Comparison of ENCODE assay signal across 15 cellular contexts in genomic region chr12:45220961-45221360, GRCh38. TPM values are rescaled to one million over a fixed set of nuclear protein-coding genes. Genes with fewer than 3 reads are reported as not detected.
DNase-seq lines count a peak whose midpoint lies in the region; ATAC-seq and TF ChIP-seq lines count a peak whose summit lies in the region.
"Had no signal": no experiment of that assay in that cellular context is flagged by ENCODE, and none has a peak within 500 bp of the region (broad histone marks: within the 10 kb centered on the region; RNA-seq: fewer than 3 reads in every experiment).

No MANE protein-coding gene starts in this region.

- H3K9me3 Mint-ChIP-seq in Calu3 (ENCODE audit: low read depth, unreplicated experiment) = no peaks in the 10 kb centered on the region
- H3K9me3 Mint-ChIP-seq in stimulated activated effector memory CD8-positive, alpha-beta T cell treated with anti-CD3 and anti-CD28 coated beads, Interleukin-12 subunit alpha, Interleukin-12 subunit beta, amount 100 ng/mL, for 72 hours = no peaks in the 10 kb centered on the region
- H3K9me3 Mint-ChIP-seq: CD14-positive monocyte had no signal

- ATAC-seq in stimulated activated effector memory CD8-positive, alpha-beta T cell treated with anti-CD3 and anti-CD28 coated beads, Interleukin-12 subunit alpha, Interleukin-12 subunit beta, amount 100 ng/mL, for 72 hours = no peak
- ATAC-seq in GM21619 (IDR thresholded peaks at IDR 0.05; ENCODE audit: unreplicated experiment) = no peak
- ATAC-seq: A549 had no signal

- TF ChIP-seq CTCF in Calu3 (IDR thresholded peaks at IDR 0.05; ENCODE audit: unreplicated experiment) (no peak), PC-9 (conservative IDR thresholded peaks at IDR 0.05) (no peak), sigmoid colon (IDR thresholded peaks at IDR 0.05) (no peak)

- intact Hi-C loops in Calu3 (cut with micrococcal nuclease; ENCODE audit: unreplicated experiment) (no loop called here), PC-9 (cut with micrococcal nuclease; ENCODE audit: unreplicated experiment) (no loop called here), sigmoid colon (cut with DNase I) (loop anchor here (10.0 kb wide), 1 partner anchor 1154 kb away; the partner anchor contains the start of gene SLC38A2)

- H3K4me3 ChIP-seq in PC-9 (peak overlapping the region; percentile 39; the same call in 1 of the 2 replicates), sigmoid colon (no peak overlapping the region)
- H3K4me3 ChIP-seq: A549, MG63 had no signal

- CTCF ChIA-PET in Calu3 (lab: Charles Lee) = interaction anchor here (1.5 kb wide), 1 partner anchor 39 kb away, joined by 3 read pairs; no protein-coding TSS in a partner anchor
- CTCF ChIA-PET in PC-9 (lab: Charles Lee) = no interaction called here

- peaks cover 40% of the 10 kb centered on the region for H3F3A ChIP-seq in PC-9 (ENCODE audit: insufficient read depth, low read depth)

- peak overlapping the region; percentile 83 for H3K4me2 ChIP-seq in PC-9

- peaks cover 100% of the 10 kb centered on the region for H3K79me2 ChIP-seq in PC-9 (ENCODE audit: low read depth)

- BruUV-seq in Calu3 (replicated peaks; lab: Mats Ljungman, UMichigan) (no TSS peak), PC-9 (replicated peaks; lab: Mats Ljungman, UMichigan) (no TSS peak)

- H3K27ac ChIP-seq in PC-9 (peak overlapping the region; percentile 93), epithelial cell of prostate (peak overlapping the region; percentile 58), sigmoid colon (peak overlapping the region; percentile 7 to 94 (median 74))

- H2AFZ ChIP-seq in PC-9 = no peak overlapping the region

- H3K27ac Mint-ChIP-seq in Calu3 (ENCODE audit: unreplicated experiment) = peak overlapping the region; percentile 22
- no peak overlapping the region for H3K27ac Mint-ChIP-seq in stimulated activated effector memory CD8-positive, alpha-beta T cell treated with anti-CD3 and anti-CD28 coated beads, Interleukin-12 subunit alpha, Interleukin-12 subunit beta, amount 100 ng/mL, for 72 hours

- H3K4me1 ChIP-seq in PC-9 (replicated peaks; ENCODE audit: insufficient read depth) (peaks cover 43% of the 10 kb centered on the region), sigmoid colon (peaks cover 0 to 74% (median 61%) of the 10 kb centered on the region in 4 donors)

- no peak for TF ChIP-seq EP300 in sigmoid colon (IDR thresholded peaks at IDR 0.05)

- DNase-seq in Calu3 (no peak), PC-9 (no peak), epithelial cell of prostate (ENCODE audit: low read depth, low spot score) (no peak), sigmoid colon (no peak), NCI-H524 treated with DMSO at 0.1 percent for 48 hours (lab: John Stamatoyannopoulos, UW) (no peak)
- no peak for DNase-seq in stimulated activated effector memory CD8-positive, alpha-beta T cell treated with anti-CD3 and anti-CD28 coated beads, Interleukin-12 subunit alpha, Interleukin-12 subunit beta, amount 100 ng/mL, for 72 hours (ENCODE audit: low spot score in 2 of 2)
- DNase-seq: KG1, MG63, NCI-H1092 treated with DMSO at 0.1 percent for 48 hours, NCI-H1694, NCI-H446 treated with DMSO at 0.1 percent for 48 hours, RPMI8226 had no signal

- TF ChIP-seq POLR2A in sigmoid colon (IDR thresholded peaks at IDR 0.05) = no peak

- no peaks in the 10 kb centered on the region for H4K20me1 ChIP-seq in PC-9 (ENCODE audit: insufficient read depth)

- H3K4me1 Mint-ChIP-seq in Calu3 (ENCODE audit: low read depth, unreplicated experiment) = peaks cover 9% of the 10 kb centered on the region
- peaks cover 60% of the 10 kb centered on the region for H3K4me1 Mint-ChIP-seq in stimulated activated effector memory CD8-positive, alpha-beta T cell treated with anti-CD3 and anti-CD28 coated beads, Interleukin-12 subunit alpha, Interleukin-12 subunit beta, amount 100 ng/mL, for 72 hours

- H3K9me3 ChIP-seq in PC-9 (ENCODE audit: insufficient read depth, low read depth) (no peaks in the 10 kb centered on the region), sigmoid colon (no peaks in the 10 kb centered on the region)
- H3K9me3 ChIP-seq: A549, MG63 had no signal

- no peaks in the 10 kb centered on the region for H3K27me3 Mint-ChIP-seq in Calu3 (ENCODE audit: unreplicated experiment)

- H3K9me2 ChIP-seq in PC-9 (ENCODE audit: insufficient read depth) = no peaks in the 10 kb centered on the region

- peaks cover 13% of the 10 kb centered on the region for H3K36me3 Mint-ChIP-seq in Calu3 (ENCODE audit: insufficient read depth, unreplicated experiment)
- no peaks in the 10 kb centered on the region for H3K36me3 Mint-ChIP-seq in stimulated activated effector memory CD8-positive, alpha-beta T cell treated with anti-CD3 and anti-CD28 coated beads, Interleukin-12 subunit alpha, Interleukin-12 subunit beta, amount 100 ng/mL, for 72 hours

- POLR2A ChIA-PET in PC-9 (lab: Charles Lee; ENCODE audit: unreplicated experiment) = interaction anchor here (0.5 kb wide), 1 partner anchor 69 kb away, joined by 3 read pairs; no protein-coding TSS in a partner anchor

- H3K27me3 ChIP-seq in PC-9 (ENCODE audit: insufficient read depth, low read depth) (no peaks in the 10 kb centered on the region), sigmoid colon (no peaks in the 10 kb centered on the region)
- H3K27me3 ChIP-seq: MG63 had no signal

- H3K36me3 ChIP-seq in PC-9 (ENCODE audit: low read depth) (no peaks in the 10 kb centered on the region), sigmoid colon (no peaks in the 10 kb centered on the region)
- H3K36me3 ChIP-seq: MG63 had no signal

- H3K4me3 Mint-ChIP-seq in Calu3 (ENCODE audit: low read depth, unreplicated experiment) = no peak overlapping the region
- no peak overlapping the region for H3K4me3 Mint-ChIP-seq in stimulated activated effector memory CD8-positive, alpha-beta T cell treated with anti-CD3 and anti-CD28 coated beads, Interleukin-12 subunit alpha, Interleukin-12 subunit beta, amount 100 ng/mL, for 72 hours
- H3K4me3 Mint-ChIP-seq: CD14-positive monocyte had no signal

- 88 to 95% methylated on average over 6 of the region's 6 CpGs for WGBS in sigmoid colon, 2 donors

RNA-seq across cellular contexts. Expression of gene ANO6, which starts 5.1 kb away (rescaled TPM):
- total RNA-seq in Calu3 (2022) = 28.8 and 34.2 TPM in 2 replicates
- 46.1 and 51.4 TPM in 2 replicates for total RNA-seq in PC-9 (2021)
- total RNA-seq in sigmoid colon = 100 to 1,000 TPM in 2 of 4 donors, 10 to 100 TPM in 2; 98.5 to 107 (median 103) TPM
- 1 to 10 TPM; 1.2 to 9.6 (median 3.6) TPM for polyA plus RNA-seq in sigmoid colon
